8 cellular contexts compared by ENCODE assay signal in genomic region chr19:49019242-49019932, GRCh38. TPM values are rescaled to one million over a fixed set of nuclear protein-coding genes. Genes with fewer than 3 reads are reported as not detected.
DNase-seq lines count a peak whose midpoint lies in the region; ATAC-seq, FAIRE-seq and TF ChIP-seq lines count a peak whose summit lies in the region.

No MANE protein-coding gene starts in this region.

- no peak for TF ChIP-seq POLR2A in GM12891 (IDR thresholded peaks at IDR 0.05; ENCODE audit: low read depth, low read length)

- intact Hi-C loops in left colon (cut with DNase I, micrococcal nuclease) = no loop called here

- ATAC-seq in left colon = peak; percentile 81
- ATAC-seq in HG03159 (IDR thresholded peaks at IDR 0.05; ENCODE audit: unreplicated experiment) = no peak

- in situ Hi-C loops in T47D (cut with HindIII; ENCODE audit: low pct_unique_long_range_greater_than_20kb, low sequenced_read_pairs) = no loop called here

- DNase-seq in D341Med (ENCODE audit: low spot score) (peak; percentile 75), LoVo (ENCODE audit: low spot score) (peak; percentile 86), UCSD-AML1 (lab: John Stamatoyannopoulos, UW; ENCODE audit: unreplicated experiment) (peak; percentile 39), T47D (ENCODE audit: low read depth in 1 of 2, low spot score in 1 of 2) (peak; percentile 74 to 75), left colon (peak; percentile 60 to 89), GM12891 (ENCODE audit: insufficient read length, low spot score) (no peak)
- DNase-seq in stimulated activated CD4-positive, alpha-beta T cell treated with anti-CD3 and anti-CD28 coated beads, TNF-alpha, amount 100 ng/mL, for 24 hours (ENCODE audit: low read depth in 3 of 3) = peak in 2 of 3 experiments; percentile 40 to 67

- FAIRE-seq in GM12891 (lab: Jason Lieb, UNC) = no peak

TF ChIP-seq in GM12891, 5 proteins besides CTCF, POLR2A, EP300 and RAD21:
- TF ChIP-seq SPI1 (IDR thresholded peaks at IDR 0.05; ENCODE audit: low read depth, low read length) (no peak), PAX5 (IDR thresholded peaks at IDR 0.05; ENCODE audit: insufficient read depth, low read length, severe bottlenecking) (no peak), POLR2AphosphoS5 (IDR thresholded peaks at IDR 0.05; ENCODE audit: low read depth, low read length) (no peak), TAF1 (IDR thresholded peaks at IDR 0.05; ENCODE audit: low read depth, low read length) (no peak), POU2F2 (IDR thresholded peaks at IDR 0.05; ENCODE audit: low read depth, low read length) (no peak)

RNA-seq across cellular contexts. Expression of gene LHB, which starts 2.5 kb away (rescaled TPM):
- total RNA-seq in left colon = not detected
- not detected for polyA plus RNA-seq in GM12891 (2012; ENCODE audit: low read depth, missing spikeins)

RNA-seq across cellular contexts. Expression of gene CGB3, which starts 4.7 kb away (rescaled TPM):
- total RNA-seq in left colon = not detected
- not detected for polyA plus RNA-seq in GM12891 (2012; ENCODE audit: low read depth, missing spikeins)

RNA-seq across cellular contexts. Expression of gene CGB2, which starts 12.3 kb away (rescaled TPM):
- not detected for total RNA-seq in left colon
- polyA plus RNA-seq in GM12891 (2012; ENCODE audit: low read depth, missing spikeins) = not detected

RNA-seq across cellular contexts. Expression of gene CGB1, which starts 17.3 kb away (rescaled TPM):
- total RNA-seq in left colon = not detected
- not detected for polyA plus RNA-seq in GM12891 (2012; ENCODE audit: low read depth, missing spikeins)

RNA-seq across cellular contexts. Expression of gene CGB5, which starts 24.3 kb away (rescaled TPM):
- total RNA-seq in left colon = not detected
- polyA plus RNA-seq in GM12891 (2012; ENCODE audit: low read depth, missing spikeins) = not detected
